ENCODE assay signal across 16 cellular contexts in the genomic region with DNA sequence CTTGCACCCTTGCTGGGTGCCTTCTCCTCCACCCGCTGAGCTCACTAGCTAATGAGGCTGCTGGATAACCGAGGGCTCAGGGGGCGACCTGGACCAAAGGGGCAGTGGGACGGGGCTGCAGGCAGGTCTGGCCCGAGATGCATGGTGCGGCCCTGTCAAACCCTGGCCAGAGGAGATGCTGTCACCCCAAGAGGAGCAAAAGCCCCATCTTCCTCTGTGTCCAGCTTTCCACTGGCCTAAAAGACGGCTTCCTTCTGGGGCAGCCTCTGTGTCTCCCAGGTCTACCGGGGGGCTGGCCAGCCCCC.
A peak's percentile ranks its signal among the peaks of the same experiment; 100 is the strongest.
DNase-seq lines count a peak whose midpoint lies in the region; ATAC-seq and TF ChIP-seq lines count a peak whose summit lies in the region.
"Had no signal": no experiment of that assay in that cellular context is flagged by ENCODE, and none has a peak within 500 bp of the region (broad histone marks: within the 10 kb centered on the region; RNA-seq: fewer than 3 reads in every experiment).

No MANE protein-coding gene starts in this region.

- no peaks in the 10 kb centered on the region for H3K79me2 ChIP-seq in PC-3 (ENCODE audit: low read length)

- H2AFZ ChIP-seq in PC-3 (ENCODE audit: low read length): peak overlapping the region; percentile 94
- H2AFZ ChIP-seq: PC-9 had no signal

- no peak overlapping the region for H3K27ac Mint-ChIP-seq in stimulated activated effector memory CD8-positive, alpha-beta T cell treated with anti-CD3 and anti-CD28 coated beads, Interleukin-12 subunit alpha, Interleukin-12 subunit beta, amount 100 ng/mL, for 72 hours
- no peak overlapping the region for H3K27ac Mint-ChIP-seq in activated CD4-positive, alpha-beta memory T cell treated with anti-CD3 and anti-CD28 coated beads for 36 hours
- H3K27ac Mint-ChIP-seq: activated naive CD4-positive, alpha-beta T cell treated with anti-CD3 and anti-CD28 coated beads, Interleukin-2, amount 10 ng/mL, durations not matched to agents 7 days and 5 days; B cell had no signal

- no TSS peak for BruUV-seq in PC-3 (replicated peaks; lab: Mats Ljungman, UMichigan)

- peak overlapping the region; percentile 83 for H3K4me2 ChIP-seq in PC-3 (ENCODE audit: low read length)

- H3K27ac ChIP-seq in PC-3 (ENCODE audit: low read length) (no peak overlapping the region), iPS-20b (ENCODE audit: low read length) (no peak overlapping the region)
- H3K27ac ChIP-seq: cardiac muscle cell, PC-9 had no signal

- TF ChIP-seq CTCF in PC-3 (conservative IDR thresholded peaks at IDR 0.05; ENCODE audit: low read depth, low read length) (no peak), foreskin fibroblast (IDR thresholded peaks at IDR 0.05; ENCODE audit: low read depth, low read length) (no peak)

- H4K20me1 ChIP-seq in PC-3 (ENCODE audit: low read length): no peaks in the 10 kb centered on the region

- ATAC-seq in PC-3: no peak
- no peak for ATAC-seq in stimulated activated effector memory CD8-positive, alpha-beta T cell treated with anti-CD3 and anti-CD28 coated beads, Interleukin-12 subunit alpha, Interleukin-12 subunit beta, amount 100 ng/mL, for 72 hours

- no peaks in the 10 kb centered on the region for H3K9me3 ChIP-seq in PC-3 (ENCODE audit: low read length)
- H3K9me3 ChIP-seq in iPS-20b (ENCODE audit: insufficient read depth, low read depth, low read length): no peaks in the 10 kb centered on the region
- H3K9me3 ChIP-seq: HAP-1 had no signal

- peaks cover 7% of the 10 kb centered on the region for H3K4me1 Mint-ChIP-seq in stimulated activated effector memory CD8-positive, alpha-beta T cell treated with anti-CD3 and anti-CD28 coated beads, Interleukin-12 subunit alpha, Interleukin-12 subunit beta, amount 100 ng/mL, for 72 hours
- H3K4me1 Mint-ChIP-seq in activated CD4-positive, alpha-beta memory T cell treated with anti-CD3 and anti-CD28 coated beads for 36 hours (ENCODE audit: low read depth): peaks cover 6% of the 10 kb centered on the region

- peaks cover 11% of the 10 kb centered on the region; the same call in 1 of the 2 replicates for H3K4me1 ChIP-seq in PC-3 (ENCODE audit: insufficient read depth, low read length)
- no peaks in the 10 kb centered on the region for H3K4me1 ChIP-seq in iPS-20b (ENCODE audit: insufficient read depth, low read length)
- H3K4me1 ChIP-seq: HAP-1 had no signal

- H3K27me3 ChIP-seq in PC-3 (ENCODE audit: low read length) (no peaks in the 10 kb centered on the region), iPS-20b (ENCODE audit: insufficient read depth, low read length) (peaks cover 8% of the 10 kb centered on the region; the same call in 1 of the 2 replicates)
- H3K27me3 ChIP-seq: cardiac muscle cell, MG63 had no signal

- intact Hi-C loops in PC-3 (cut with micrococcal nuclease): loop anchor here (5.0 to 10.0 kb wide), 2 partner anchors 37 to 935 kb away; no protein-coding TSS in a partner anchor
- intact Hi-C loops in activated CD4-positive, alpha-beta memory T cell treated with anti-CD3 and anti-CD28 coated beads for 36 hours (cut with micrococcal nuclease): no loop called here

- H3K4me3 ChIP-seq in PC-3 (ENCODE audit: low read length) (peak overlapping the region; percentile 64; the same call in 1 of the 2 replicates), iPS-20b (ENCODE audit: low read length) (peak overlapping the region; percentile 69; the same call in 1 of the 2 replicates), foreskin fibroblast (ENCODE audit: low read depth in 1 of 2, low read length in 2 of 2) (no peak overlapping the region)
- H3K4me3 ChIP-seq: K562, PC-9 had no signal

- DNase-seq in activated gamma-delta T cell (lab: John Stamatoyannopoulos, UW) (peak; percentile 1), activated gamma-delta T cell treated with Interleukin-2 at 50 U/mL for 16 hours (no peak), PC-3 (no peak), foreskin fibroblast (no peak)
- no peak for DNase-seq in stimulated activated effector memory CD8-positive, alpha-beta T cell treated with anti-CD3 and anti-CD28 coated beads, Interleukin-12 subunit alpha, Interleukin-12 subunit beta, amount 100 ng/mL, for 72 hours (ENCODE audit: low spot score in 2 of 2)
- no peak for DNase-seq in activated CD8-positive, alpha-beta memory T cell treated with anti-CD3 and anti-CD28 coated beads for 24 hours
- no peak for DNase-seq in activated CD4-positive, alpha-beta memory T cell treated with anti-CD3 and anti-CD28 coated beads for 36 hours

- CTCF ChIA-PET in PC-3 (lab: Charles Lee): interaction anchor here (0.5 kb wide), 1 partner anchor 932 kb away, joined by 4 read pairs; no protein-coding TSS in a partner anchor
- CTCF ChIA-PET in activated CD4-positive, alpha-beta memory T cell treated with anti-CD3 and anti-CD28 coated beads for 36 hours (lab: Charles Lee): interaction anchor here (1.0 to 2.6 kb wide), 21 partner anchors 9 to 1509 kb away, joined by 3 to 18 read pairs (median 5); no protein-coding TSS in a partner anchor

- no peaks in the 10 kb centered on the region for H3K9me3 Mint-ChIP-seq in stimulated activated effector memory CD8-positive, alpha-beta T cell treated with anti-CD3 and anti-CD28 coated beads, Interleukin-12 subunit alpha, Interleukin-12 subunit beta, amount 100 ng/mL, for 72 hours
- no peaks in the 10 kb centered on the region for H3K9me3 Mint-ChIP-seq in activated CD4-positive, alpha-beta memory T cell treated with anti-CD3 and anti-CD28 coated beads for 36 hours
- H3K9me3 Mint-ChIP-seq: type B pancreatic cell had no signal

- H3K9ac ChIP-seq in PC-3 (ENCODE audit: low read length) (no peak overlapping the region), iPS-20b (ENCODE audit: low read depth, low read length) (no peak overlapping the region)

- H3K9me2 ChIP-seq in PC-3 (replicated peaks; ENCODE audit: low read length): no peaks in the 10 kb centered on the region

- POLR2A ChIA-PET in PC-3 (lab: Charles Lee; ENCODE audit: unreplicated experiment): interaction anchor here (0.6 kb wide), 1 partner anchor 712 kb away, joined by 3 read pairs; no protein-coding TSS in a partner anchor
- POLR2A ChIA-PET in activated CD4-positive, alpha-beta memory T cell treated with anti-CD3 and anti-CD28 coated beads for 36 hours (lab: Charles Lee): interaction anchor here (0.6 kb wide), 1 partner anchor 12 kb away, joined by 3 read pairs; no protein-coding TSS in a partner anchor

- H3K36me3 ChIP-seq in PC-3 (ENCODE audit: low read depth, low read length) (no peaks in the 10 kb centered on the region; the same call in 1 of the 2 replicates), iPS-20b (ENCODE audit: insufficient read depth, low read depth, low read length) (no peaks in the 10 kb centered on the region)
- H3K36me3 ChIP-seq: cardiac muscle cell, HAP-1, MG63 had no signal

- no peaks in the 10 kb centered on the region for H3K36me3 Mint-ChIP-seq in stimulated activated effector memory CD8-positive, alpha-beta T cell treated with anti-CD3 and anti-CD28 coated beads, Interleukin-12 subunit alpha, Interleukin-12 subunit beta, amount 100 ng/mL, for 72 hours
- no peaks in the 10 kb centered on the region for H3K36me3 Mint-ChIP-seq in activated CD4-positive, alpha-beta memory T cell treated with anti-CD3 and anti-CD28 coated beads for 36 hours
- H3K36me3 Mint-ChIP-seq: activated naive CD4-positive, alpha-beta T cell treated with anti-CD3 and anti-CD28 coated beads, Interleukin-2, amount 10 ng/mL, durations not matched to agents 7 days and 5 days had no signal

- peaks cover 21% of the 10 kb centered on the region for H3K27me3 Mint-ChIP-seq in activated CD4-positive, alpha-beta memory T cell treated with anti-CD3 and anti-CD28 coated beads for 36 hours

- no peaks in the 10 kb centered on the region for H3F3A ChIP-seq in PC-3 (ENCODE audit: low read length, unreplicated experiment)

- peak overlapping the region; percentile 29 for H3K4me3 Mint-ChIP-seq in stimulated activated effector memory CD8-positive, alpha-beta T cell treated with anti-CD3 and anti-CD28 coated beads, Interleukin-12 subunit alpha, Interleukin-12 subunit beta, amount 100 ng/mL, for 72 hours
- no peak overlapping the region for H3K4me3 Mint-ChIP-seq in activated CD4-positive, alpha-beta memory T cell treated with anti-CD3 and anti-CD28 coated beads for 36 hours

Comparison
In these comparisons a context has a peak if more than half of its experiments do, and no peak if none do; other contexts are left out.
1. H3K4me3 ChIP-seq: peak in PC-3 (single experiment) and iPS-20b (single experiment); none in foreskin fibroblast (0 of 2).